Comparison of ENCODE assay signal across 8 cellular contexts in the genomic region with DNA sequence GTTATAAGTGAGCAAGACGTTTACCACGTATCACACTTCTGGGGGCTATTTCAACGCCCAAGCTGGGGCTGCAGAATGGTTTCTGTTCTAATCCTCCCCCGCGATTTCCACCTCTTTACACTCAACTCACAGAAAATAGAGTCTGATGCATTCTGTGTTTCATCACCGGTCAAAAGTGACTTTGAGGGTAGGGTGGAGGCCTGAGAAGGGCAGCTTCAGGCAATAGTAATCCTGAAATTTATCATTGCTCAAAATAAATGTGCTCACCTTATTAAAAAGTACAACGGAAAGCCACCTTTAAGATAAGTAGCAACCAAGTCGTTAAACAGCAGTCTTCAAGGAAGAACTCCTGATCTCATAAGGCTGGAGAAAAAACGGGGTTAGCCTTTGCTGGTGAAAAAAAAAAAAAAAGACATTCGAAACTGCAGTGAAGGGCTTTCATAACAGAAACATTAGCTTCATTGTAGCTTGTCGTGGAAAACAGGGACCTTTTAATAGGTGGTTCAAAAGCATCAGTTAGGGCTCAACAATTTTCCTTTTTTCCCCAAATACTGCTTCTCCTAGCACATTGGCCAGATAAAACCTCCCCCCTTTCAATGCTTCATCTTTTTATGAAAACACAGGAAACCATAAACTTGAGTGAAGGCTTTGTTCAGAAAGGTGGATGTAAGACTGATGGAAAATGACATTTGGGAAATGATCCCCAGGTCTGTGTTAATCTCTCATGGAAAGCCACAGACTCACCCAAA.
DNase-seq lines count a peak whose midpoint lies in the region; ATAC-seq, FAIRE-seq and TF ChIP-seq lines count a peak whose summit lies in the region.

No MANE protein-coding gene starts in this region.

- H3K27ac Mint-ChIP-seq in T-helper 17 cell, result peak overlapping the region; percentile 93
- peak overlapping the region; percentile 100 for H3K27ac Mint-ChIP-seq in nephron

- POLR2A ChIA-PET in A549 (lab: Yijun Ruan, JAX), result interaction anchor here (0.7 kb wide), 1 partner anchor 30 kb away, joined by 4 read pairs; no protein-coding TSS in a partner anchor

- H3K36me3 Mint-ChIP-seq in T-helper 17 cell (ENCODE audit: low read depth) (no peaks in the 10 kb centered on the region), nephron (ENCODE audit: low read depth) (no peaks in the 10 kb centered on the region)

- TF ChIP-seq CTCF in A549 (IDR thresholded peaks at IDR 0.05), result no peak
- no peak for TF ChIP-seq CTCF in nephron (IDR thresholded peaks at IDR 0.05; ENCODE audit: unreplicated experiment in 3 of 3)

- peak overlapping the region; percentile 79 for H3K4me3 ChIP-seq in A549
- peak overlapping the region; percentile 74 for H3K4me3 ChIP-seq in duodenal mucosa (ENCODE audit: low read depth in 1 of 2, low read length in 2 of 2)
- H3K4me3 ChIP-seq in aorta (ENCODE audit: low read length in 2 of 2), result peak overlapping the region; percentile 90 to 96

- H3K4me1 Mint-ChIP-seq in T-helper 17 cell (peaks cover 55% of the 10 kb centered on the region), nephron (peaks cover 80% of the 10 kb centered on the region)

- no peak for TF ChIP-seq RAD21 in A549 (conservative IDR thresholded peaks at IDR 0.05 in 1 of 2, IDR thresholded peaks at IDR 0.05 in 1 of 2)

- peak overlapping the region; percentile 99 for H3K4me2 ChIP-seq in A549

- H3K27me3 Mint-ChIP-seq in T-helper 17 cell, result no peaks in the 10 kb centered on the region
- H3K27me3 Mint-ChIP-seq in nephron (ENCODE audit: low read depth), result peaks cover 3% of the 10 kb centered on the region

- CTCF ChIA-PET in A549 (lab: Yijun Ruan, JAX), result interaction anchor here (0.6 to 9.0 kb wide), 8 partner anchors 9 to 266 kb away, joined by 3 to 73 read pairs (median 4); a partner anchor contains a TSS

- H3K27me3 ChIP-seq in duodenal mucosa (ENCODE audit: control insufficient read depth in 1 of 2, insufficient read depth in 2 of 2, low read length in 2 of 2), result no peaks in the 10 kb centered on the region
- no peaks in the 10 kb centered on the region for H3K27me3 ChIP-seq in aorta (ENCODE audit: control insufficient read depth in 1 of 2, insufficient read depth in 2 of 2, low read length in 1 of 2)

- H3K9me3 Mint-ChIP-seq in nephron, result no peaks in the 10 kb centered on the region

- TF ChIP-seq EP300 in A549 (IDR thresholded peaks at IDR 0.05), result no peak

- DNase-seq in A549 (ENCODE audit: low read depth in 1 of 2, low spot score in 1 of 2) (no peak), T-helper 17 cell (no peak), aorta (peak; percentile 24 to 49), inferior parietal cortex (ENCODE audit: extremely low spot score) (no peak)

- intact Hi-C loops in aorta (cut with DNase I), result loop anchor here (2.0 to 5.0 kb wide), 2 partner anchors 27 to 36 kb away; a partner anchor contains a TSS

- peak overlapping the region; percentile 92 for H3K4me3 Mint-ChIP-seq in T-helper 17 cell
- peak overlapping the region; percentile 89 to 98 (median 97) for H3K4me3 Mint-ChIP-seq in nephron

- TF ChIP-seq POLR2A in A549 (IDR thresholded peaks at IDR 0.05; ENCODE audit: low read length), result no peak

- H3K4me1 ChIP-seq in A549 (peaks cover 33% of the 10 kb centered on the region), duodenal mucosa (ENCODE audit: control insufficient read depth in 1 of 2, insufficient read depth in 2 of 2, low read length in 2 of 2) (peaks cover 46 to 49% of the 10 kb centered on the region in 2 donors), aorta (ENCODE audit: control insufficient read depth in 1 of 2, insufficient read depth in 2 of 2, low read length in 2 of 2) (peaks cover 4 to 7% of the 10 kb centered on the region in 2 donors)

- H3K27ac ChIP-seq in A549, result peak overlapping the region; percentile 95 to 100
- H3K27ac ChIP-seq in duodenal mucosa (ENCODE audit: low read depth, low read length), result peak overlapping the region; percentile 94
- H3K27ac ChIP-seq in aorta (ENCODE audit: low read depth in 1 of 2, low read length in 2 of 2), result peak overlapping the region; percentile 95 to 99

- H3K9me3 ChIP-seq in A549 (no peaks in the 10 kb centered on the region), T-helper 17 cell (ENCODE audit: control insufficient read depth, low read length, poor library complexity, severe bottlenecking) (no peaks in the 10 kb centered on the region), duodenal mucosa (ENCODE audit: control insufficient read depth in 1 of 2, low read length in 2 of 2) (no peaks in the 10 kb centered on the region), aorta (ENCODE audit: control insufficient read depth, low read length) (no peaks in the 10 kb centered on the region)

- no peak for FAIRE-seq in A549 (lab: Jason Lieb, UNC)

- H3K36me3 ChIP-seq in duodenal mucosa (ENCODE audit: control insufficient read depth in 1 of 2, insufficient read depth in 2 of 2, low read length in 2 of 2) (no peaks in the 10 kb centered on the region), aorta (ENCODE audit: control insufficient read depth in 1 of 2, insufficient read depth in 2 of 2, low read length in 1 of 2) (no peaks in the 10 kb centered on the region)

- H3K9ac ChIP-seq in duodenal mucosa (ENCODE audit: low read depth in 1 of 2, low read length in 2 of 2), result peak overlapping the region; percentile 81 to 91

- ATAC-seq in A549, result no peak
- ATAC-seq in GM19463 (IDR thresholded peaks at IDR 0.05; ENCODE audit: unreplicated experiment), result peak; percentile 7
- ATAC-seq in T-helper 17 cell, result no peak
- no peak for ATAC-seq in aorta (ENCODE audit: low FRiP score)
- ATAC-seq in HG03442 (IDR thresholded peaks at IDR 0.05; ENCODE audit: unreplicated experiment), result no peak

- 29% methylated on average over 11 of the region's 11 CpGs for WGBS in A549 (ENCODE audit: missing lambda C conversion rate)
- WGBS in aorta, 2 donors, result 8 to 9% methylated on average over 11 of the region's 11 CpGs

TF ChIP-seq in A549, 52 proteins besides CTCF, POLR2A, EP300 and RAD21:
- no peak for TF ChIP-seq KDM5A (IDR thresholded peaks at IDR 0.05)
- no peak for TF ChIP-seq NFE2L2 (conservative IDR thresholded peaks at IDR 0.05; ENCODE audit: low read length)
- TF ChIP-seq, protein P1, sequence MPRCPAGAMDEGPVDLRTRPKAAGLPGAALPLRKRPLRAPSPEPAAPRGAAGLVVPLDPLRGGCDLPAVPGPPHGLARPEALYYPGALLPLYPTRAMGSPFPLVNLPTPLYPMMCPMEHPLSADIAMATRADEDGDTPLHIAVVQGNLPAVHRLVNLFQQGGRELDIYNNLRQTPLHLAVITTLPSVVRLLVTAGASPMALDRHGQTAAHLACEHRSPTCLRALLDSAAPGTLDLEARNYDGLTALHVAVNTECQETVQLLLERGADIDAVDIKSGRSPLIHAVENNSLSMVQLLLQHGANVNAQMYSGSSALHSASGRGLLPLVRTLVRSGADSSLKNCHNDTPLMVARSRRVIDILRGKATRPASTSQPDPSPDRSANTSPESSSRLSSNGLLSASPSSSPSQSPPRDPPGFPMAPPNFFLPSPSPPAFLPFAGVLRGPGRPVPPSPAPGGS (IDR thresholded peaks at IDR 0.05), result no peak
- no peak for TF ChIP-seq MAFK (IDR thresholded peaks at IDR 0.05; ENCODE audit: partially characterized antibody)
- no peak for TF ChIP-seq FOSB (CRISPR knock-in tag; IDR thresholded peaks at IDR 0.05)
- TF ChIP-seq HEYL (CRISPR knock-in tag; IDR thresholded peaks at IDR 0.05), result no peak
- no peak for TF ChIP-seq ZFP36 (IDR thresholded peaks at IDR 0.05; ENCODE audit: borderline replicate concordance, partially characterized antibody)
- no peak for TF ChIP-seq CHD2 (IDR thresholded peaks at IDR 0.05; ENCODE audit: low read length, partially characterized antibody)
- TF ChIP-seq CHD4 (IDR thresholded peaks at IDR 0.05; ENCODE audit: borderline replicate concordance), result no peak
- no peak for TF ChIP-seq HOXA7 (CRISPR knock-in tag; IDR thresholded peaks at IDR 0.05)
- TF ChIP-seq SREBF2 (IDR thresholded peaks at IDR 0.05), result no peak
- TF ChIP-seq MYC (IDR thresholded peaks at IDR 0.05; ENCODE audit: borderline replicate concordance, low read length), result no peak
- no peak for TF ChIP-seq RCOR1 (IDR thresholded peaks at IDR 0.05; ENCODE audit: low read depth, low read length)

Comparison
In these comparisons a context has a peak if more than half of its experiments do, and no peak if none do; other contexts are left out.
1. DNase-seq: peak in aorta (2 of 2); none in A549 (0 of 2), T-helper 17 cell (0 of 3) and inferior parietal cortex (single experiment).
2. Peak in every context shown above with its lines, with median percentiles within 50 percentile points of each other: H3K27ac ChIP-seq and H3K4me3 ChIP-seq.